ENCODE assay signal across 8 cellular contexts in the genomic region with DNA sequence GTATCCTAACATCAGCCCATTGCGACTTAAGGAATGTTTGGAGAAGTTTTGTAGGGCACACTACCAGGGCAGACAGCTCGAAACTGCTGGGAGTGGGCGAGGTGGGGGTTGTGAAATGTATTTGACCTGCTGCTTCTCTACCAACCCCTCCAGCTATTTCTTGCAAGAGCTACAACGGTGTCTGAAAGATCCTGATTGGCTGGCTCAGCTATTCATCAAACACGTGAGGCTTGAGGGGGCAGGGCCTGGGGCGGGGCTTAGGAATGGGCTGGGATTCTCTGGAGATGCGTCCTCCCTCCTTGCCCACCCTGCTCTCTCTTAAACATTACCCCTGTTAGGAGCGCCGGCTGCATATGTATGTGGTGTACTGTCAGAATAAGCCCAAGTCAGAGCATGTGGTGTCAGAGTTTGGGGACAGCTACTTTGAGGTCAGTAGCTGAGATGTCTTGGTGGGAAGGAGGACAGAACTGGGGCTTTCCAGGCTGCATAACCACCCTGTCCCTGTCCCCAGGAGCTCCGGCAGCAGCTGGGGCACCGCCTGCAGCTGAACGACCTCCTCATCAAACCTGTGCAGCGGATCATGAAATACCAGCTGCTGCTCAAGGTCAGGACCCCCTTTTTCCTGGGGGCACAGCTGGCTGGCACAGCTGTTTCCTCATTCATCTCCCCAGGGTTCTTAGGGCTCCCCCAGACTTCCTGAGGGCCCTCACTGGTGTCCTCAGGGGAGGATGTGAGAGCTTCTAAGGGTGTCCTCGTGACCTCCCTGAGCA. TPM values are rescaled to one million over a fixed set of nuclear protein-coding genes. Genes with fewer than 3 reads are reported as not detected.
DNase-seq lines count a peak whose midpoint lies in the region; ATAC-seq and TF ChIP-seq lines count a peak whose summit lies in the region.

No MANE protein-coding gene starts in this region.

- no peak overlapping the region for H3K4me2 ChIP-seq in mammary epithelial cell (ENCODE audit: insufficient read depth, low read depth, low read length)

- intact Hi-C loops in mammary epithelial cell (cut with micrococcal nuclease), result no loop called here
- intact Hi-C loops in lower leg skin (cut with DNase I; ENCODE audit: low total_unique reads), result no loop called here

- peak; percentile 71 to 82 for DNase-seq in T47D (ENCODE audit: low read depth in 1 of 2, low spot score in 1 of 2)
- DNase-seq in mammary epithelial cell, result no peak
- DNase-seq in RPMI8226, result peak; percentile 46
- DNase-seq in cortex of kidney (lab: John Stamatoyannopoulos, UW), result no peak
- DNase-seq in lower leg skin (ENCODE audit: low spot score in 2 of 2), result no peak

- H2AFZ ChIP-seq in mammary epithelial cell (ENCODE audit: low read depth, low read length), result no peak overlapping the region

- H4K20me1 ChIP-seq in mammary epithelial cell (ENCODE audit: insufficient read depth, low read length), result no peaks in the 10 kb centered on the region

- CTCF ChIA-PET in mammary epithelial cell (lab: Charles Lee; ENCODE audit: low non-redundant PET), result no interaction called here

- no peak for TF ChIP-seq CTCF in mammary epithelial cell (conservative IDR thresholded peaks at IDR 0.05 in 1 of 2, IDR thresholded peaks at IDR 0.05 in 1 of 2; ENCODE audit: extremely low read depth in 1 of 2, insufficient read depth in 1 of 2, low read depth in 1 of 2, low read length in 2 of 2)
- no peak for TF ChIP-seq CTCF in lower leg skin (IDR thresholded peaks at IDR 0.05)

- in situ Hi-C loops in T47D (cut with HindIII; ENCODE audit: low pct_unique_long_range_greater_than_20kb, low sequenced_read_pairs), result no loop called here
- in situ Hi-C loops in mammary epithelial cell (cut with MboI; ENCODE audit: low sequenced_read_pairs in 2 of 2), result no loop called here

- H3K4me1 ChIP-seq in mammary epithelial cell (ENCODE audit: insufficient read depth, low read length) (peaks cover 8% of the 10 kb centered on the region), rectal smooth muscle tissue (ENCODE audit: control insufficient read depth, insufficient read depth, low read length) (peaks cover 17% of the 10 kb centered on the region)

- no peaks in the 10 kb centered on the region for H3K9me3 ChIP-seq in mammary epithelial cell (replicated peaks; ENCODE audit: insufficient read depth, low read length)

- no peak overlapping the region for H3K4me3 ChIP-seq in mammary epithelial cell (replicated peaks in 1 of 3; ENCODE audit: insufficient read depth in 1 of 3, low read depth in 2 of 3, low read length in 3 of 3)
- H3K4me3 ChIP-seq in rectal smooth muscle tissue (ENCODE audit: low read length), result peak overlapping the region; percentile 29
- H3K4me3 ChIP-seq in lower leg skin (ENCODE audit: low read depth, poor library complexity, severe bottlenecking), result no peak overlapping the region

- WGBS in mammary epithelial cell (ENCODE audit: low coverage, missing lambda C conversion rate), result 57% methylated on average over 14 of the region's 14 CpGs
- 58 to 60% methylated on average over 14 of the region's 14 CpGs for WGBS in lower leg skin, 2 donors

- H3K27me3 ChIP-seq in mammary epithelial cell (ENCODE audit: insufficient read depth, low read length) (peaks cover 15% of the 10 kb centered on the region), rectal smooth muscle tissue (ENCODE audit: control insufficient read depth, insufficient read depth, low read length) (peaks cover 6% of the 10 kb centered on the region)

- no peaks in the 10 kb centered on the region for H3K79me2 ChIP-seq in mammary epithelial cell (ENCODE audit: insufficient read depth, low read length)

- H3K9ac ChIP-seq in mammary epithelial cell (ENCODE audit: insufficient read depth, low read length), result no peak overlapping the region
- H3K9ac ChIP-seq in rectal smooth muscle tissue (ENCODE audit: low read length), result no peak overlapping the region

- H3K36me3 ChIP-seq in mammary epithelial cell (ENCODE audit: insufficient read depth, low read length) (no peaks in the 10 kb centered on the region), rectal smooth muscle tissue (ENCODE audit: control insufficient read depth, insufficient read depth, low read length) (peaks cover 11% of the 10 kb centered on the region)

- no peak for TF ChIP-seq POLR2A in lower leg skin (IDR thresholded peaks at IDR 0.05)

- ATAC-seq in HG02571 (IDR thresholded peaks at IDR 0.05; ENCODE audit: unreplicated experiment) (peak; percentile 44), GM19467 (IDR thresholded peaks at IDR 0.05; ENCODE audit: unreplicated experiment) (no peak)

- no peak overlapping the region for H3K27ac ChIP-seq in mammary epithelial cell (ENCODE audit: insufficient read depth, low read depth, low read length)
- H3K27ac ChIP-seq in rectal smooth muscle tissue (ENCODE audit: low read depth, low read length), result peak overlapping the region; percentile 43

- dilution Hi-C loops in mammary epithelial cell (cut with HindIII; ENCODE audit: low sequenced_read_pairs), result no loop called here

- no TSS peak for BruUV-seq in mammary epithelial cell (replicated peaks; lab: Mats Ljungman, UMichigan)

RNA-seq across cellular contexts. Expression of gene ARHGEF25, which starts 3.1 kb away (rescaled TPM):
- total RNA-seq in mammary epithelial cell, result 1 to 10 TPM; 2.6 to 6.3 TPM
- polyA plus RNA-seq in mammary epithelial cell, result 1.3 TPM
- polyA minus RNA-seq in mammary epithelial cell, result not detected
- total RNA-seq in lower leg skin, result 10 to 100 TPM in 1 of 4 donors, 1 to 10 TPM in 3; 3.8 to 10.3 (median 6.9) TPM

RNA-seq across cellular contexts. Expression of gene DTX3, which starts 9.7 kb away (rescaled TPM):
- total RNA-seq in mammary epithelial cell (1 to 10 TPM; 1.6 to 8.8 TPM), lower leg skin (10 to 100 TPM in 2 of 4 donors, 1 to 10 TPM in 2; 6.1 to 17.4 (median 11.4) TPM)
- polyA plus RNA-seq in mammary epithelial cell, result 2.9 TPM
- 1.2 TPM for polyA minus RNA-seq in mammary epithelial cell

RNA-seq across cellular contexts. Expression of gene B4GALNT1, which starts 18.6 kb away (rescaled TPM):
- total RNA-seq in mammary epithelial cell (10 to 100 TPM in 1 of 2 donors, 1 to 10 TPM in 1; 8.0 to 13.4 TPM), lower leg skin (1 to 10 TPM in 1 of 4 donors, under 1 TPM in 3; 0.19 to 1.7 (median 0.26) TPM)
- polyA plus RNA-seq in mammary epithelial cell, result 10.8 TPM
- 36.0 TPM for polyA minus RNA-seq in mammary epithelial cell

RNA-seq across cellular contexts. Expression of gene PIP4K2C, which starts 23.4 kb away (rescaled TPM):
- 100 to 1,000 TPM in 1 of 2 donors, 10 to 100 TPM in 1; 89.0 to 111 TPM for total RNA-seq in mammary epithelial cell
- 79.6 TPM for polyA plus RNA-seq in mammary epithelial cell
- polyA minus RNA-seq in mammary epithelial cell, result 167 TPM
- total RNA-seq in lower leg skin, result 10 to 100 TPM; 29.1 to 48.9 (median 39.1) TPM

Comparison
In these comparisons a context has a peak if more than half of its experiments do, and no peak if none do; other contexts are left out.
1. DNase-seq: peak in T47D (2 of 2) and RPMI8226 (single experiment); none in mammary epithelial cell (single experiment), cortex of kidney (single experiment) and lower leg skin (0 of 2).